In genomic region chr7:27149817-27150567, GRCh38 we compare ENCODE assay signal across 9 cellular contexts. TPM values are rescaled to one million over a fixed set of nuclear protein-coding genes. Genes with fewer than 3 reads are reported as not detected.
DNase-seq lines count a peak whose midpoint lies in the region; ATAC-seq and TF ChIP-seq lines count a peak whose summit lies in the region.
"Had no signal": no experiment of that assay in that cellular context is flagged by ENCODE, and none has a peak within 500 bp of the region (broad histone marks: within the 10 kb centered on the region; RNA-seq: fewer than 3 reads in every experiment).

No MANE protein-coding gene starts in this region.

- H3K27ac ChIP-seq in SJSA1 (no peak overlapping the region), left lung (peak overlapping the region; percentile 75 to 87)

- H3K36me3 ChIP-seq in SJSA1 (no peaks in the 10 kb centered on the region), left lung (no peaks in the 10 kb centered on the region)

- H3K9me3 Mint-ChIP-seq in activated T-cell treated with anti-CD3 and anti-CD28 coated beads, Interleukin-2, amount 50 U/mL, for 4 hours, result no peaks in the 10 kb centered on the region
- no peaks in the 10 kb centered on the region for H3K9me3 Mint-ChIP-seq in type B pancreatic cell

- H3K9me3 ChIP-seq in SJSA1 (replicated peaks) (no peaks in the 10 kb centered on the region), left lung (no peaks in the 10 kb centered on the region)

- peak overlapping the region; percentile 37 for H3K4me3 ChIP-seq in SJSA1
- peak overlapping the region; percentile 41 to 46 for H3K4me3 ChIP-seq in left lung
- H3K4me3 ChIP-seq: K562 had no signal

- ATAC-seq in activated T-cell treated with anti-CD3 and anti-CD28 coated beads, Interleukin-2, amount 50 U/mL, for 4 hours, result peak in 1 of 2 donors; percentile 5
- ATAC-seq in left lung, result no peak
- no peak for ATAC-seq in GM21619 (IDR thresholded peaks at IDR 0.05; ENCODE audit: unreplicated experiment)

- peak overlapping the region; percentile 69 for H3K4me3 Mint-ChIP-seq in activated T-cell treated with anti-CD3 and anti-CD28 coated beads, Interleukin-2, amount 50 U/mL, for 4 hours
- peak overlapping the region; percentile 91 for H3K4me3 Mint-ChIP-seq in type B pancreatic cell

- TF ChIP-seq CTCF in left lung (IDR thresholded peaks at IDR 0.05) (no peak), type B pancreatic cell (conservative IDR thresholded peaks at IDR 0.05) (no peak)

- H3K4me1 ChIP-seq in SJSA1 (replicated peaks), result peaks cover 53% of the 10 kb centered on the region
- peaks cover 0 to 50% of the 10 kb centered on the region in 2 donors for H3K4me1 ChIP-seq in left lung

- intact Hi-C loops in left lung (cut with DNase I), result no loop called here

- H3K27me3 Mint-ChIP-seq in activated T-cell treated with anti-CD3 and anti-CD28 coated beads, Interleukin-2, amount 50 U/mL, for 4 hours (ENCODE audit: low read depth), result peaks cover 90% of the 10 kb centered on the region
- H3K27me3 Mint-ChIP-seq in type B pancreatic cell, result peaks cover 84% of the 10 kb centered on the region

- DNase-seq in activated T-cell treated with anti-CD3 and anti-CD28 coated beads, Interleukin-2, amount 50 U/mL, for 4 hours, result no peak
- no peak for DNase-seq in activated T-cell treated with anti-CD3 and anti-CD28 coated beads, Interleukin-2, amount 50 U/mL, for 1 hour
- DNase-seq in SJSA1 (ENCODE audit: low read depth in 1 of 2, low spot score in 2 of 2) (no peak), left lung (no peak), type B pancreatic cell (ENCODE audit: extremely low spot score, unreplicated experiment) (no peak), dermis blood vessel endothelial cell (no peak), occipital lobe (lab: John Stamatoyannopoulos, UW) (no peak)

- H3K27ac Mint-ChIP-seq in type B pancreatic cell, result peak overlapping the region; percentile 65

- H3K27me3 ChIP-seq in SJSA1 (replicated peaks) (no peaks in the 10 kb centered on the region; the same call in 1 of the 2 replicates), left lung (peaks cover 71 to 100% of the 10 kb centered on the region in 2 donors)

- H3K36me3 Mint-ChIP-seq in activated T-cell treated with anti-CD3 and anti-CD28 coated beads, Interleukin-2, amount 50 U/mL, for 4 hours (ENCODE audit: insufficient read depth), result no peaks in the 10 kb centered on the region
- H3K36me3 Mint-ChIP-seq in type B pancreatic cell, result peaks cover 18% of the 10 kb centered on the region

- H3K4me1 Mint-ChIP-seq in activated T-cell treated with anti-CD3 and anti-CD28 coated beads, Interleukin-2, amount 50 U/mL, for 4 hours (ENCODE audit: low read depth), result peaks cover 34% of the 10 kb centered on the region
- peaks cover 30% of the 10 kb centered on the region for H3K4me1 Mint-ChIP-seq in type B pancreatic cell (ENCODE audit: unreplicated experiment)

RNA-seq across cellular contexts. Expression of gene HOXA3, which starts 2.4 kb away (rescaled TPM):
- total RNA-seq in activated T-cell treated with anti-CD3 and anti-CD28 coated beads, Interleukin-2, amount 50 U/mL, for 4 hours, result not detected
- total RNA-seq in SJSA1 (2014; rRNA removed; shearing (Covaris generic)), result 0.13 and 1.8 TPM in 2 replicates
- total RNA-seq in left lung (1 to 10 TPM; 5.7 to 8.8 TPM), type B pancreatic cell (ENCODE audit: low replicate concordance) (40.5 and 92.8 TPM in 2 replicates), dermis blood vessel endothelial cell (2.4 and 6.0 TPM in 2 replicates), occipital lobe (not detected)

RNA-seq across cellular contexts. Expression of gene HOXA6, which starts 2.4 kb away (rescaled TPM):
- total RNA-seq in activated T-cell treated with anti-CD3 and anti-CD28 coated beads, Interleukin-2, amount 50 U/mL, for 4 hours, result not detected
- total RNA-seq in SJSA1 (2014; rRNA removed; shearing (Covaris generic)), result 0.79 TPM in 1 of 2 replicates, not detected in the other
- total RNA-seq in left lung (1 to 10 TPM; 3.5 to 5.0 TPM), type B pancreatic cell (ENCODE audit: low replicate concordance) (4.2 and 10.9 TPM in 2 replicates), dermis blood vessel endothelial cell (2.9 and 8.6 TPM in 2 replicates), occipital lobe (not detected)
- total RNA-seq: K562 had no signal

RNA-seq across cellular contexts. Expression of gene HOXA7, which starts 6.5 kb away (rescaled TPM):
- total RNA-seq in activated T-cell treated with anti-CD3 and anti-CD28 coated beads, Interleukin-2, amount 50 U/mL, for 4 hours, result not detected
- 0.09 and 2.9 TPM in 2 replicates for total RNA-seq in SJSA1 (2014; rRNA removed; shearing (Covaris generic))
- total RNA-seq in left lung (1 to 10 TPM; 1.3 to 2.2 TPM), type B pancreatic cell (ENCODE audit: low replicate concordance) (3.2 and 6.2 TPM in 2 replicates), dermis blood vessel endothelial cell (1.4 and 2.9 TPM in 2 replicates), occipital lobe (not detected)
- total RNA-seq: K562 had no signal

RNA-seq across cellular contexts. Expression of gene HOXA5, which starts 6.5 kb away (rescaled TPM):
- total RNA-seq in activated T-cell treated with anti-CD3 and anti-CD28 coated beads, Interleukin-2, amount 50 U/mL, for 4 hours, result not detected
- total RNA-seq in SJSA1 (2014; rRNA removed; shearing (Covaris generic)), result 0.79 and 0.81 TPM in 2 replicates
- total RNA-seq in left lung (10 to 100 TPM; 16.1 to 21.6 TPM), type B pancreatic cell (ENCODE audit: low replicate concordance) (55.0 and 77.7 TPM in 2 replicates), dermis blood vessel endothelial cell (5.6 and 6.1 TPM in 2 replicates), occipital lobe (not detected)
- total RNA-seq: K562 had no signal

RNA-seq across cellular contexts. Expression of gene HOXA9, which starts 15.3 kb away (rescaled TPM):
- total RNA-seq in activated T-cell treated with anti-CD3 and anti-CD28 coated beads, Interleukin-2, amount 50 U/mL, for 4 hours, result under 1 TPM in 2 of 3 donors, not detected in 1; 0.28 to 0.76 TPM
- total RNA-seq in SJSA1 (2014; rRNA removed; shearing (Covaris generic)), result 7.0 and 16.3 TPM in 2 replicates
- 1 to 10 TPM in 1 of 2 donors, under 1 TPM in 1; 0.73 to 1.4 TPM for total RNA-seq in left lung
- 0.67 and 4.1 TPM in 2 replicates for total RNA-seq in type B pancreatic cell (ENCODE audit: low replicate concordance)
- 9.0 and 11.8 TPM in 2 replicates for total RNA-seq in dermis blood vessel endothelial cell
- not detected for total RNA-seq in occipital lobe
- total RNA-seq: K562 had no signal
